In the genomic region with DNA sequence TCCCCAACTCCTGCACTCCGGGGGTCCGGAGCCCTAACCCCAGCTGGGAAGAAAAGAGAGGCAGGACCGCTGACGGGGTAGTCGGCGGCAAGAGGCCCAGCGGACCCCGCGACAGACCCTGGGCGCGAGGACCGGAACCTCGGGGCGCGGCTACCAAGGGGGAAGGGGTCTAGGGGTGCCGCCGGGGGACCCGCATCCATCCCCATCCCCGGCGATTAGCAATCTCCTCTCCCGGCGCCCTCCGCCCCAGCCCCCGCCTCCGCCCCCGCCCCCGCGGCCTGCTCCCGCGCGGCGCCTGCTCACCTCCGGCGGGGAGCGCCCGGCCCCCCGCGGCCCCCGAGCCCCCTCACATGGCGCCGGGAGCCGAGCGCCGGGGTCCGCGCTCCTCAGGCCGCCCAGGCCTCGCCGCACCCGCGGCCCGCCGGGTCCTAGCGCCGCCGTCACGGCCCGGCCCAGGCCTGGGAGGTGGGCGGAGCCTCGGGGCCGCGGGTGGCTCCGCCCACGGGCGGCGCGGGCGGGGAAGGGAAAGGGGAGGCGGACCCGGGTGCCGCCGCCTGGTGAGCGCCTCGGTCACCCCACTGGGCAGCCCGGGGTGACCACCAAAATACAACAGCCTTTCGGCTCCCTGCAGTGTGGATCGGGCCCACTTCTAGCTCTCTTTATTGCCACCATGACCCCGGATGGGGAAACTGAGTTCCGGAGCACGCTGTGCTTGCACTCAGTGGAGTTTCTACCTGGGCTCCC, we compare ENCODE assay signal across 8 cellular contexts. TPM values are rescaled to one million over a fixed set of nuclear protein-coding genes. Genes with fewer than 3 reads are reported as not detected.
DNase-seq lines count a peak whose midpoint lies in the region; ATAC-seq, FAIRE-seq and TF ChIP-seq lines count a peak whose summit lies in the region.

A gene with protein sequence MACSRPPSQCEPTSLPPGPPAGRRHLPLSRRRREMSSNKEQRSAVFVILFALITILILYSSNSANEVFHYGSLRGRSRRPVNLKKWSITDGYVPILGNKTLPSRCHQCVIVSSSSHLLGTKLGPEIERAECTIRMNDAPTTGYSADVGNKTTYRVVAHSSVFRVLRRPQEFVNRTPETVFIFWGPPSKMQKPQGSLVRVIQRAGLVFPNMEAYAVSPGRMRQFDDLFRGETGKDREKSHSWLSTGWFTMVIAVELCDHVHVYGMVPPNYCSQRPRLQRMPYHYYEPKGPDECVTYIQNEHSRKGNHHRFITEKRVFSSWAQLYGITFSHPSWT (minus strand): TSS at position 404 of the 744 bp plus-strand sequence. CDS start 1,622 bp downstream, outside the sequence.

- no peak for FAIRE-seq in H1 (lab: Jason Lieb, UNC)

- no peak within 1 kb of the TSS for H2AFZ ChIP-seq in H1 (ENCODE audit: low read length)

- peak within 1 kb of the TSS; percentile 36; the same call in 1 of the 2 replicates for H2BK15ac ChIP-seq in H1 (ENCODE audit: low read length)

- ATAC-seq in HG02763 (IDR thresholded peaks at IDR 0.05; ENCODE audit: unreplicated experiment): peak; percentile 61

- peaks cover 10% of the 10 kb centered on the region for H3K79me1 ChIP-seq in H1 (ENCODE audit: low read depth, low read length)

- peaks cover 3 to 40% (median 25%) of the 10 kb centered on the region in 4 experiments for H3K4me1 ChIP-seq in H1 (replicated peaks in 1 of 4; ENCODE audit: control insufficient read depth in 3 of 4, insufficient read depth in 4 of 4, low read length in 3 of 4)

- peak within 1 kb of the TSS; percentile 54 for H2BK120ac ChIP-seq in H1 (replicated peaks; ENCODE audit: low read depth, low read length)

- peak within 1 kb of the TSS; percentile 57 for H4K5ac ChIP-seq in H1 (ENCODE audit: insufficient read length, low read depth, low read length)

- H3K9me3 ChIP-seq in H1 (ENCODE audit: insufficient read depth in 2 of 2, low read depth in 1 of 2, low read length in 1 of 2): no peaks in the 10 kb centered on the region

- peaks cover 11 to 17% (median 14%) of the 10 kb centered on the region in 4 experiments for H3K36me3 ChIP-seq in H1 (ENCODE audit: control insufficient read depth in 2 of 4, insufficient read depth in 4 of 4, low read length in 3 of 4)

- H4K20me1 ChIP-seq in H1 (replicated peaks in 1 of 2; ENCODE audit: control insufficient read depth in 1 of 2, insufficient read depth in 2 of 2, low read length in 2 of 2): peaks cover 5 to 13% of the 10 kb centered on the region in 2 experiments

- peak within 1 kb of the TSS; percentile 91 for H4K8ac ChIP-seq in H1 (ENCODE audit: extremely low read depth, insufficient read depth, low read length)

- H3K23ac ChIP-seq in H1 (ENCODE audit: insufficient read length): no peak within 1 kb of the TSS

- TF ChIP-seq CTCF in H1 (IDR thresholded peaks at IDR 0.05; ENCODE audit: control extremely low read depth in 1 of 3, insufficient read depth in 1 of 3, low read depth in 1 of 3, low read length in 3 of 3): no peak

- H3K9ac ChIP-seq in H1 (replicated peaks in 1 of 4; ENCODE audit: extremely low read depth in 1 of 4, low read depth in 3 of 4, low read length in 3 of 4): peak within 1 kb of the TSS in 3 of 4 experiments; percentile 41 to 60 (median 42); a peak in 6 of 7 replicates

- peak within 1 kb of the TSS; percentile 70 to 83 for H3K4me2 ChIP-seq in H1 (ENCODE audit: insufficient read depth in 1 of 2, low read depth in 2 of 2, low read length in 2 of 2)

- peak within 1 kb of the TSS; percentile 60 for H3K18ac ChIP-seq in H1 (ENCODE audit: extremely low read depth, low read length)

- peak within 1 kb of the TSS; percentile 52; the same call in 1 of the 2 replicates for H2BK5ac ChIP-seq in H1 (ENCODE audit: low read depth, low read length)

- H3K4me3 ChIP-seq in H1 (ENCODE audit: extremely low read depth in 1 of 4, insufficient read depth in 2 of 4, low read depth in 3 of 4, low read length in 4 of 4): peak within 1 kb of the TSS; percentile 78 to 99 (median 88)

- H3K56ac ChIP-seq in H1 (replicated peaks; ENCODE audit: insufficient read length, low read depth, low read length): peak within 1 kb of the TSS; percentile 77

- WGBS in H1 (ENCODE audit: extremely low coverage in 1 of 2, insufficient coverage in 1 of 2, insufficient read length in 1 of 2, insufficient replicate concordance in 2 of 2, low coverage in 1 of 2, low lambda C conversion rate in 2 of 2, missing lambda C conversion rate in 1 of 2), 2 experiments: 41% methylated on average over 5 of the region's 80 CpGs; no CpG with 5 or more reads in 1 of the 2 experiments

- TF ChIP-seq POLR2A in H1 (IDR thresholded peaks at IDR 0.05; ENCODE audit: control extremely low read depth in 1 of 2, low read depth in 2 of 2, low read length in 2 of 2): peak in 1 of 2 experiments; percentile 44; a peak in 1 of 3 replicates

- H3K23me2 ChIP-seq in H1 (ENCODE audit: low read depth, low read length): peaks cover 5% of the 10 kb centered on the region; the same call in 1 of the 2 replicates

- H3K4ac ChIP-seq in H1 (replicated peaks; ENCODE audit: insufficient read length, low read depth, low read length): peak within 1 kb of the TSS; percentile 67

- H3K14ac ChIP-seq in H1 (ENCODE audit: insufficient read length): no peak within 1 kb of the TSS

- no peak within 1 kb of the TSS for H3K27ac ChIP-seq in H1 (ENCODE audit: low read depth, low read length)

- peaks cover 0 to 4% of the 10 kb centered on the region in 2 experiments; a peak in 1 of 4 replicates for H3K79me2 ChIP-seq in H1 (ENCODE audit: control insufficient read depth in 1 of 2, insufficient read depth in 2 of 2, low read length in 2 of 2)

- 0 out of 2 replicates have a peak within 1 kb of the TSS, but pooled peaks have one; percentile 28 for H2BK20ac ChIP-seq in H1 (ENCODE audit: low read length)

- peak; percentile 72 for DNase-seq in NCI-H2196 (lab: John Stamatoyannopoulos, UW; ENCODE audit: unreplicated experiment)
- no peak for DNase-seq in NCI-H2196 treated with DMSO at 0.1 percent for 48 hours (lab: John Stamatoyannopoulos, UW; ENCODE audit: unreplicated experiment)
- DNase-seq in NCI-H345 treated with DMSO at 0.1 percent for 48 hours (lab: John Stamatoyannopoulos, UW; ENCODE audit: unreplicated experiment): peak; percentile 43
- peak in 1 of 2 experiments; percentile 82 for DNase-seq in H1 (ENCODE audit: low read depth in 1 of 2, low spot score in 2 of 2)
- DNase-seq in lung microvascular endothelial cell (ENCODE audit: low read depth in 2 of 2): peak; percentile 78 to 82
- peak; percentile 40 to 71 (median 55) for DNase-seq in stimulated activated CD4-positive, alpha-beta T cell treated with anti-CD3 and anti-CD28 coated beads, TNF-alpha, amount 100 ng/mL, for 4 hours (ENCODE audit: low read depth in 3 of 3)

- TF ChIP-seq EP300 in H1 (IDR thresholded peaks at IDR 0.05; ENCODE audit: borderline replicate concordance in 1 of 2, low read depth in 2 of 2, low read length in 2 of 2): no peak

- peak within 1 kb of the TSS; percentile 80; the same call in 1 of the 2 replicates for H2BK12ac ChIP-seq in H1 (ENCODE audit: low read depth, low read length)

- POLR2A ChIA-PET in activated CD8-positive, alpha-beta memory T cell treated with anti-CD3 and anti-CD28 coated beads for 36 hours (lab: Charles Lee): interaction anchor here (1.0 to 1.4 kb wide), 2 partner anchors 16 to 111 kb away, joined by 3 to 10 read pairs; no protein-coding TSS in a partner anchor
- POLR2A ChIA-PET in H1 (lab: Charles Lee; ENCODE audit: partially characterized antibody): interaction anchor here (0.8 to 10.1 kb wide), 16 partner anchors 11 to 170 kb away, joined by 3 to 91 read pairs (median 4); a partner anchor contains a TSS

- peak within 1 kb of the TSS; percentile 74 for H4K91ac ChIP-seq in H1 (replicated peaks; ENCODE audit: insufficient read length, low read length)

- H3K27me3 ChIP-seq in H1 (replicated peaks in 1 of 4; ENCODE audit: control insufficient read depth in 3 of 4, extremely low read depth in 1 of 4, insufficient read depth in 3 of 4, low read length in 3 of 4): no peaks in the 10 kb centered on the region

- peak within 1 kb of the TSS; percentile 93; the same call in 1 of the 2 replicates for H2AK5ac ChIP-seq in H1 (ENCODE audit: low read depth, low read length)

- CTCF ChIA-PET in activated CD8-positive, alpha-beta memory T cell treated with anti-CD3 and anti-CD28 coated beads for 36 hours (lab: Charles Lee): interaction anchor here (0.9 to 2.2 kb wide), 5 partner anchors 10 to 129 kb away, joined by 3 to 6 read pairs (median 5); a partner anchor contains a TSS
- CTCF ChIA-PET in H1 (lab: Charles Lee; ENCODE audit: partially characterized antibody): interaction anchor here (0.7 to 3.0 kb wide), 13 partner anchors 9 to 165 kb away, joined by 3 to 14 read pairs (median 3); a partner anchor contains a TSS

- no peak for TF ChIP-seq RAD21 in H1 (IDR thresholded peaks at IDR 0.05 in 1 of 2, conservative IDR thresholded peaks at IDR 0.05 in 1 of 2; ENCODE audit: low read depth in 2 of 2, low read length in 2 of 2)

TF ChIP-seq in H1, 55 proteins besides CTCF, POLR2A, EP300 and RAD21 (continues in another document):
- TF ChIP-seq BACH1 (IDR thresholded peaks at IDR 0.05; ENCODE audit: low read length) (0 out of 2 replicates have a peak, but pooled peaks have one; percentile 16), FOSL1 (IDR thresholded peaks at IDR 0.05; ENCODE audit: insufficient read depth, low read depth, low read length) (peak; percentile 99), HDAC2 (IDR thresholded peaks at IDR 0.05; ENCODE audit: borderline replicate concordance in 1 of 2, low read depth in 2 of 2, low read length in 2 of 2) (no peak), EGR1 (IDR thresholded peaks at IDR 0.05; ENCODE audit: borderline replicate concordance, low read depth, low read length) (peak; percentile 83), KDM4A (IDR thresholded peaks at IDR 0.05; ENCODE audit: low read depth, low read length, severe bottlenecking) (peak; percentile 89), POLR2AphosphoS5 (IDR thresholded peaks at IDR 0.05; ENCODE audit: low read depth, low read length) (peak; percentile 30; the same call in 1 of the 2 replicates), CTBP2 (IDR thresholded peaks at IDR 0.05; ENCODE audit: borderline replicate concordance, insufficient read depth, insufficient read length, low read length) (no peak)

RNA-seq across cellular contexts. Expression of the gene that starts here (rescaled TPM):
- 10 to 100 TPM; 52.6 to 61.1 TPM for total RNA-seq in activated CD8-positive, alpha-beta memory T cell treated with anti-CD3 and anti-CD28 coated beads for 36 hours
- total RNA-seq in H1 (2021; fragmentation: NEBNext Ultra II Directional; extraction: Animal tissue kit (Norgen Biotek cat#: 25700)): 37.7 and 43.7 TPM in 2 replicates
- polyA plus RNA-seq in H1 (2011; rRNA removed): 64.4 and 72.9 TPM in 2 replicates
- polyA plus RNA-seq in H1 (2011; cell fraction: cytosol; rRNA removed): 60.4 TPM
- 54.5 TPM for polyA plus RNA-seq in H1 (2011; cell fraction: nucleus; rRNA removed)
- 22.5 to 37.7 TPM (median 31.4 TPM) in 4 replicates for polyA plus RNA-seq in H1 (2012, experiment 1 of 2)
- 33.2 TPM for polyA plus RNA-seq in H1 (2012, experiment 2 of 2)
- 27.2 TPM for polyA plus RNA-seq in H1 (2013, experiment 1 of 2)
- 27.7 TPM for polyA plus RNA-seq in H1 (2013, experiment 2 of 2)
- polyA minus RNA-seq in H1 (2011; rRNA and poly(A)+ RNA removed): 40.3 and 44.6 TPM in 2 replicates
- 18.6 TPM for polyA minus RNA-seq in H1 (2011; cell fraction: cytosol; rRNA and poly(A)+ RNA removed)
- 23.3 TPM for polyA minus RNA-seq in H1 (2011; cell fraction: nucleus; rRNA and poly(A)+ RNA removed)
- total RNA-seq in lung microvascular endothelial cell: 23.5 and 30.0 TPM in 2 replicates
